ENCODE assay signal across 4 cellular contexts in the genomic region with DNA sequence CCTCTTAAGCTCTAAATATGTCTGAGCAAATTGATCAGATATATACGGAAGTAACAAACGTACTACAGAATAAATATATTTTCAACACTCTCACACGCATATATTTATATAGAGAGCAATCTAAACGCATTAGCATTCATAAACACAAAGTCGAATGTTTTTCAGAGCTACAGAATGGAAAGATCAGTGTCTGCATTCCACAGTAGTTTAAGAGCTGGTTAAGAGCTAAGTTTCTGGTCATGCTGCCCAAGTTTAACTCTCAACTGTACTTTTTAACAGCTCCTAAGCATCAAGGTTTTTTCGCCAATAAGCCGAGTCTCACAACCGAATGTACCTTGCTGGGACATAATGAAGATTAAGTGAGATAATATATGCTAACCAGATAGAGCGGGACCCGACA.
"Had no signal": no experiment of that assay in that cellular context is flagged by ENCODE, and none has a peak within 500 bp of the region (broad histone marks: within the 10 kb centered on the region; RNA-seq: fewer than 3 reads in every experiment).

No MANE protein-coding gene starts in this region.

- DNase-seq: GM23248, H9, HCEC 1CT had no signal

- ATAC-seq: K562 had no signal

- H3K4me3 ChIP-seq: GM23248, K562 had no signal

- H2AFZ ChIP-seq: GM23248 had no signal

- H3K9ac ChIP-seq: GM23248 had no signal

- H3K27ac ChIP-seq: GM23248 had no signal
